Comparison of ENCODE assay signal across 22 cellular contexts in genomic region chr5:166032601-166033000, GRCh38.
"Had no signal": no experiment of that assay in that cellular context is flagged by ENCODE, and none has a peak within 500 bp of the region (broad histone marks: within the 10 kb centered on the region; RNA-seq: fewer than 3 reads in every experiment).

No MANE protein-coding gene starts in this region.

- H3K27ac ChIP-seq: coronary artery, esophagus squamous epithelium, hepatocyte, neural progenitor cell, ovary, right atrium auricular region, sigmoid colon, skin epidermis, stomach, thoracic aorta had no signal

- H3K36me3 Mint-ChIP-seq: natural killer cell treated with Interleukin-12 subunit alpha and Interleukin-12 subunit beta and Interleukin-15 and Interleukin-18, amount 100 ng/mL, for 72 hours; neural progenitor cell; type B pancreatic cell had no signal

- H3K4me1 Mint-ChIP-seq: endodermal cell, neural progenitor cell had no signal

- H3K9ac ChIP-seq: neural progenitor cell had no signal

- H3K36me3 ChIP-seq: esophagus squamous epithelium, neural progenitor cell, ovary, right atrium auricular region, sigmoid colon, stomach, thoracic aorta had no signal

- H3K27me3 Mint-ChIP-seq: natural killer cell treated with Interleukin-12 subunit alpha and Interleukin-12 subunit beta and Interleukin-15 and Interleukin-18, amount 100 ng/mL, for 72 hours had no signal

- H3K4me3 Mint-ChIP-seq: endodermal cell; natural killer cell treated with Interleukin-12 subunit alpha and Interleukin-12 subunit beta and Interleukin-15 and Interleukin-18, amount 100 ng/mL, for 72 hours; neural progenitor cell; type B pancreatic cell had no signal

- H3K79me2 ChIP-seq: hepatocyte had no signal

- ATAC-seq: left lobe of liver; natural killer cell treated with Interleukin-12 subunit alpha and Interleukin-12 subunit beta and Interleukin-15 and Interleukin-18, amount 100 ng/mL, for 72 hours had no signal

- H3K27ac Mint-ChIP-seq: endodermal cell; natural killer cell treated with Interleukin-12 subunit alpha and Interleukin-12 subunit beta and Interleukin-15 and Interleukin-18, amount 100 ng/mL, for 72 hours; neural progenitor cell; type B pancreatic cell had no signal

- H3K4me2 ChIP-seq: hepatocyte, neural progenitor cell had no signal

- H3K27me3 ChIP-seq: esophagus squamous epithelium, hepatocyte, neural progenitor cell, ovary, right atrium auricular region, sigmoid colon, stomach had no signal

- H3K4me1 ChIP-seq: esophagus squamous epithelium, neural progenitor cell, right atrium auricular region, sigmoid colon, stomach had no signal

- H3K4me3 ChIP-seq: coronary artery, esophagus squamous epithelium, hepatocyte, neural progenitor cell, ovary, right atrium auricular region, sigmoid colon, skin epidermis, stomach, thoracic aorta had no signal

- H3K9me3 Mint-ChIP-seq: endodermal cell, type B pancreatic cell had no signal

- H3K9me3 ChIP-seq: esophagus squamous epithelium, ovary, right atrium auricular region, sigmoid colon, stomach, thoracic aorta had no signal

- DNase-seq: effector CD4-positive, alpha-beta T cell; endodermal cell; esophagus squamous epithelium; foreskin fibroblast; kidney glomerular epithelial cell; midbrain; nucleus accumbens; ovary; sigmoid colon; stimulated activated CD4-positive, alpha-beta T cell treated with anti-CD3 and anti-CD28 coated beads, Interleukin-12 subunit alpha, Interleukin-12 subunit beta, amount 100 ng/mL, for 4 hours; stimulated activated naive CD4-positive, alpha-beta T cell; stomach; substantia nigra had no signal

- H2AFZ ChIP-seq: hepatocyte, neural progenitor cell had no signal
